ENCODE assay signal across 14 cellular contexts in genomic region chrX:97494756-97495372, GRCh38.
DNase-seq lines count a peak whose midpoint lies in the region; ATAC-seq, FAIRE-seq and TF ChIP-seq lines count a peak whose summit lies in the region.
"Had no signal": no experiment of that assay in that cellular context is flagged by ENCODE, and none has a peak within 500 bp of the region (broad histone marks: within the 10 kb centered on the region; RNA-seq: fewer than 3 reads in every experiment).

No MANE protein-coding gene starts in this region.

- no peak for TF ChIP-seq POLR2A in GM12891 (IDR thresholded peaks at IDR 0.05; ENCODE audit: low read depth, low read length)

- H3K27me3 ChIP-seq in lower lobe of right lung (ENCODE audit: low read depth) = no peaks in the 10 kb centered on the region

- H3K9me3 ChIP-seq in lower lobe of right lung = no peaks in the 10 kb centered on the region
- H3K9me3 ChIP-seq: BLaER1 had no signal

- H3K4me1 ChIP-seq in lower lobe of right lung = no peaks in the 10 kb centered on the region
- H3K4me1 ChIP-seq: BLaER1 had no signal

- DNase-seq in GM12891 (ENCODE audit: insufficient read length, low spot score) (no peak), lower lobe of right lung (no peak), dermis blood vessel endothelial cell (no peak), inferior parietal cortex (ENCODE audit: extremely low spot score) (no peak), NOMO-1 treated with DMSO at 0.1 percent for 48 hours (lab: John Stamatoyannopoulos, UW; ENCODE audit: unreplicated experiment) (no peak)
- DNase-seq: activated naive CD8-positive, alpha-beta T cell treated with anti-CD3 and anti-CD28 coated beads, Interleukin-2, amount 10 ng/mL, durations not matched to agents 7 days and 5 days; effector memory CD4-positive, alpha-beta T cell; NCI-H226; right cardiac atrium; SIG-M5 had no signal

- peak; percentile 70 for FAIRE-seq in GM12891 (lab: Jason Lieb, UNC)

- no peak overlapping the region for H3K4me3 ChIP-seq in lower lobe of right lung
- H3K4me3 ChIP-seq: BLaER1 had no signal

- no peak for TF ChIP-seq CTCF in lower lobe of right lung (IDR thresholded peaks at IDR 0.05)

- peak; percentile 75 for ATAC-seq in GM19324 (IDR thresholded peaks at IDR 0.05; ENCODE audit: low FRiP score, unreplicated experiment)
- ATAC-seq in HG02623 (IDR thresholded peaks at IDR 0.05; ENCODE audit: unreplicated experiment) = peak; percentile 93
- peak; percentile 89 for ATAC-seq in HG03439 (IDR thresholded peaks at IDR 0.05; ENCODE audit: unreplicated experiment)
- ATAC-seq in lower lobe of right lung = no peak
- ATAC-seq: right cardiac atrium had no signal

- intact Hi-C loops in lower lobe of right lung (cut with DNase I) = no loop called here

- H3K27ac ChIP-seq in lower lobe of right lung = no peak overlapping the region
- H3K27ac ChIP-seq: BLaER1 had no signal

- no peaks in the 10 kb centered on the region for H3K36me3 ChIP-seq in lower lobe of right lung
- H3K36me3 ChIP-seq: BLaER1 had no signal

TF ChIP-seq in GM12891, 5 proteins besides CTCF, POLR2A, EP300 and RAD21:
- TF ChIP-seq POLR2AphosphoS5 (IDR thresholded peaks at IDR 0.05; ENCODE audit: low read depth, low read length) (no peak), TAF1 (IDR thresholded peaks at IDR 0.05; ENCODE audit: low read depth, low read length) (no peak), POU2F2 (IDR thresholded peaks at IDR 0.05; ENCODE audit: low read depth, low read length) (no peak), SPI1 (IDR thresholded peaks at IDR 0.05; ENCODE audit: low read depth, low read length) (no peak), PAX5 (IDR thresholded peaks at IDR 0.05; ENCODE audit: insufficient read depth, low read length, severe bottlenecking) (no peak)

Comparison
In these comparisons a context has a peak if more than half of its experiments do, and no peak if none do; other contexts are left out.
1. ATAC-seq: peak in GM19324 (single experiment), HG02623 (single experiment) and HG03439 (single experiment); none in lower lobe of right lung (0 of 2).